Comparison of ENCODE assay signal across 1 cellular context in genomic region chr3:65833761-65834505, GRCh38.
TF ChIP-seq lines count a peak whose summit lies in the region.

No MANE protein-coding gene starts in this region.

TF ChIP-seq in GM23338, 12 proteins besides CTCF, POLR2A, EP300 and RAD21:
- no peak for TF ChIP-seq ZNF462 (CRISPR knock-in tag; IDR thresholded peaks at IDR 0.05)
- TF ChIP-seq CREB1 (CRISPR knock-in tag; IDR thresholded peaks at IDR 0.05; ENCODE audit: low read depth) = no peak
- TF ChIP-seq JUNB (IDR thresholded peaks at IDR 0.05; ENCODE audit: unreplicated experiment) = no peak
- TF ChIP-seq EZH2 (IDR thresholded peaks at IDR 0.05; ENCODE audit: low read depth, unreplicated experiment) = no peak
- no peak for TF ChIP-seq EZH2phosphoT487 (IDR thresholded peaks at IDR 0.05; ENCODE audit: unreplicated experiment)
- no peak for TF ChIP-seq ZNF331 (CRISPR knock-in tag; IDR thresholded peaks at IDR 0.05; ENCODE audit: low read depth)
- no peak for TF ChIP-seq NANOG (IDR thresholded peaks at IDR 0.05; ENCODE audit: borderline replicate concordance)
- TF ChIP-seq STAT1 (IDR thresholded peaks at IDR 0.05; ENCODE audit: unreplicated experiment) = no peak
- no peak for TF ChIP-seq REST (IDR thresholded peaks at IDR 0.05; ENCODE audit: unreplicated experiment)
- no peak for TF ChIP-seq ZNF114 (CRISPR knock-in tag; IDR thresholded peaks at IDR 0.05)
- TF ChIP-seq ETS1 (IDR thresholded peaks at IDR 0.05) = no peak
- TF ChIP-seq POLR2AphosphoS5 (IDR thresholded peaks at IDR 0.05; ENCODE audit: low read depth) = no peak
